ENCODE assay signal across 2 cellular contexts in genomic region chr11:27402450-27402849, GRCh38.
TF ChIP-seq lines count a peak whose summit lies in the region.

No MANE protein-coding gene starts in this region.

TF ChIP-seq in WTC11, 78 proteins besides CTCF, POLR2A, EP300 and RAD21:
- TF ChIP-seq USF2 (CRISPR knock-in tag; IDR thresholded peaks at IDR 0.05) (0 out of 2 replicates have a peak, but pooled peaks have one; percentile 23), ZNF281 (CRISPR knock-in tag; IDR thresholded peaks at IDR 0.05) (no peak)

TF ChIP-seq in HepG2, 621 proteins besides CTCF, POLR2A, EP300 and RAD21 (continued from another document):
- TF ChIP-seq USF2 (IDR thresholded peaks at IDR 0.05; ENCODE audit: low read depth, low read length) = 0 out of 2 replicates have a peak, but pooled peaks have one; percentile 17
- TF ChIP-seq USF2 (CRISPR knock-in tag; IDR thresholded peaks at IDR 0.05; ENCODE audit: borderline replicate concordance) = no peak; the same call in 1 of the 2 replicates
- TF ChIP-seq ZBTB34 (CRISPR knock-in tag; IDR thresholded peaks at IDR 0.05) = 0 out of 2 replicates have a peak, but pooled peaks have one; percentile 11
- no peak for TF ChIP-seq TFE3 (CRISPR knock-in tag; IDR thresholded peaks at IDR 0.05)
- TF ChIP-seq ZFY (CRISPR knock-in tag; IDR thresholded peaks at IDR 0.05) = no peak
- TF ChIP-seq PITX1 (CRISPR knock-in tag; IDR thresholded peaks at IDR 0.05) = no peak
- TF ChIP-seq SOX13 (IDR thresholded peaks at IDR 0.05) = no peak
- no peak for TF ChIP-seq SOX13 (CRISPR knock-in tag; conservative IDR thresholded peaks at IDR 0.05 in 1 of 2, IDR thresholded peaks at IDR 0.05 in 1 of 2)
- TF ChIP-seq ZFP1 (CRISPR knock-in tag; IDR thresholded peaks at IDR 0.05) = peak; percentile 91
- peak; percentile 67 for TF ChIP-seq ZNF143 (CRISPR knock-in tag; IDR thresholded peaks at IDR 0.05)
- 0 out of 4 replicates have a peak, but pooled peaks of 1 of the 2 experiments have one; percentile 4 for TF ChIP-seq ATF4 (CRISPR knock-in tag; IDR thresholded peaks at IDR 0.05)
- no peak for TF ChIP-seq CENPBD1 (CRISPR knock-in tag; IDR thresholded peaks at IDR 0.05; ENCODE audit: borderline replicate concordance, low read depth)
- TF ChIP-seq NR2C2 (CRISPR knock-in tag; IDR thresholded peaks at IDR 0.05; ENCODE audit: borderline replicate concordance) = no peak
- peak; percentile 6; the same call in 1 of the 2 replicates for TF ChIP-seq ZBTB7A (CRISPR knock-in tag; IDR thresholded peaks at IDR 0.05)
- TF ChIP-seq ZSCAN29 (CRISPR knock-in tag; conservative IDR thresholded peaks at IDR 0.05) = no peak
- peak; percentile 21 for TF ChIP-seq RBM22 (optimal IDR thresholded peaks at IDR 0.05; ENCODE audit: low read length)
- no peak for TF ChIP-seq ZNF557 (CRISPR knock-in tag; IDR thresholded peaks at IDR 0.05)
